ENCODE assay signal across 28 cellular contexts in the genomic region with DNA sequence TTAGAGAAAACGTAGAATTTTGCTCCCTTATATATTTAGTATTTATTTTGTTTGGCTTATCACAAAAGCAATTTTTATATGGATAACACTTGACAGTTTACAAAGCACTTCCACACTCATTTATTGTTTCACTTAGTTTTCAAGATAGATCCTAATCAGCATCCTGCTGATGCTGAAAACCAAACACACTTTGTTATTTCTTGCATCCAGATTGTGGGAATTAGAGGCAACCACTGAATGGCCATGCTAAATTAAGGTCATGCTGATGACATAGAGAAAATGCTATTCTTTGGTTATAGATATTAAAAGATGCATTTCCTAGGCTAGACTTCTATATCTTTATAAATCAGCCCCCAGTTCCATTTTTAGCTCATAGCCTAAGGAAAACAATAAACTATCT.
"Had no signal": no experiment of that assay in that cellular context is flagged by ENCODE, and none has a peak within 500 bp of the region (broad histone marks: within the 10 kb centered on the region; RNA-seq: fewer than 3 reads in every experiment).

No MANE protein-coding gene starts in this region.

- H3K36me3 ChIP-seq: ascending aorta, brain microvascular endothelial cell, esophagus muscularis mucosa, gastrocnemius medialis, heart left ventricle had no signal

- H3K4me1 ChIP-seq: gastrocnemius medialis had no signal

- H3K27me3 ChIP-seq: ascending aorta, brain microvascular endothelial cell, dorsolateral prefrontal cortex, esophagus muscularis mucosa, gastrocnemius medialis, heart left ventricle had no signal

- DNase-seq: activated CD4-positive, alpha-beta memory T cell treated with anti-CD3 and anti-CD28 coated beads for 36 hours; activated CD4-positive, alpha-beta T cell treated with anti-CD3 and anti-CD28 coated beads for 36 hours; activated CD4-positive, alpha-beta T cell treated with anti-CD3 and anti-CD28 coated beads, Interleukin-2, amount 10 ng/mL, durations not matched to agents 24 days and 14 days; activated CD4-positive, CD25-positive, alpha-beta regulatory T cell; activated CD4-positive, CD25-positive, alpha-beta regulatory T cell treated with anti-CD3 and anti-CD28 coated beads, Interleukin-2, amount 50 U/mL, for 72 hours; activated CD8-positive, alpha-beta memory T cell treated with anti-CD3 and anti-CD28 coated beads, Interleukin-2, amount 10 ng/mL, durations not matched to agents 7 days and 5 days; activated CD8-positive, alpha-beta memory T cell treated with anti-CD3 and anti-CD28 coated beads, Interleukin-2, amount 50 U/mL, for 4 hours; activated CD8-positive, alpha-beta T cell treated with anti-CD3 and anti-CD28 coated beads, Interleukin-2, amount 10 ng/mL, durations not matched to agents 7 days and 5 days; activated effector memory CD4-positive, alpha-beta T cell treated with anti-CD3 and anti-CD28 coated beads, Interleukin-2, amount 50 U/mL, for 16 hours; activated naive CD4-positive, alpha-beta T cell treated with anti-CD3 and anti-CD28 coated beads for 36 hours; activated naive CD8-positive, alpha-beta T cell treated with anti-CD3 and anti-CD28 coated beads for 36 hours; activated naive CD8-positive, alpha-beta T cell treated with anti-CD3 and anti-CD28 coated beads, Interleukin-2, amount 50 U/mL, for 24 hours; activated T-cell treated with anti-CD3 and anti-CD28 coated beads, Interleukin-2, amount 50 U/mL, for 1 hour; activated T-cell treated with anti-CD3 and anti-CD28 coated beads, Interleukin-2, amount 50 U/mL, for 48 hours; brain microvascular endothelial cell; dorsolateral prefrontal cortex; effector memory CD4-positive, alpha-beta T cell; endodermal cell; erythroblast; gastrocnemius medialis; glutamatergic neuron; heart left ventricle; SW 1271; T-cell; T-helper 9 cell had no signal

- ATAC-seq: activated CD4-positive, alpha-beta T cell treated with anti-CD3 and anti-CD28 coated beads for 36 hours; activated CD8-positive, alpha-beta memory T cell treated with anti-CD3 and anti-CD28 coated beads, Interleukin-2, amount 10 ng/mL, durations not matched to agents 7 days and 5 days; activated CD8-positive, alpha-beta T cell treated with anti-CD3 and anti-CD28 coated beads, Interleukin-2, amount 10 ng/mL, durations not matched to agents 7 days and 5 days; activated naive CD8-positive, alpha-beta T cell treated with anti-CD3 and anti-CD28 coated beads, Interleukin-2, amount 50 U/mL, for 24 hours; gastrocnemius medialis; heart left ventricle; T-cell had no signal

- H3K27ac ChIP-seq: ascending aorta, brain microvascular endothelial cell, coronary artery, esophagus muscularis mucosa, gastrocnemius medialis, heart left ventricle had no signal

- H3K4me3 ChIP-seq: ascending aorta, coronary artery, dorsolateral prefrontal cortex, esophagus muscularis mucosa, gastrocnemius medialis, heart left ventricle had no signal

- H3K9me3 ChIP-seq: ascending aorta, esophagus muscularis mucosa, gastrocnemius medialis, heart left ventricle had no signal
